8 cellular contexts compared by ENCODE assay signal in genomic region chr17:49851387-49852291, GRCh38. TPM values are rescaled to one million over a fixed set of nuclear protein-coding genes. Genes with fewer than 3 reads are reported as not detected.
DNase-seq lines count a peak whose midpoint lies in the region; ATAC-seq, FAIRE-seq and TF ChIP-seq lines count a peak whose summit lies in the region.

No MANE protein-coding gene starts in this region.

- TF ChIP-seq EP300 in HepG2 (IDR thresholded peaks at IDR 0.05; ENCODE audit: low read depth in 2 of 2, low read length in 2 of 2) (no peak), HepG2 (CRISPR knock-in tag; IDR thresholded peaks at IDR 0.05; ENCODE audit: borderline replicate concordance) (0 out of 2 replicates have a peak, but pooled peaks have one; percentile 19)

- TF ChIP-seq POLR2A in HepG2 (IDR thresholded peaks at IDR 0.05; ENCODE audit: insufficient read depth in 1 of 2, low read depth in 2 of 2, low read length in 2 of 2), result no peak

- FAIRE-seq in HepG2 (lab: Jason Lieb, UNC), result peak; percentile 4

- TF ChIP-seq CTCF in colonic mucosa (IDR thresholded peaks at IDR 0.05), result peak; percentile 42
- TF ChIP-seq CTCF in HepG2 (CRISPR knock-in tag; IDR thresholded peaks at IDR 0.05), result peak; percentile 96

- H3K27me3 ChIP-seq in colonic mucosa (no peaks in the 10 kb centered on the region), HepG2 (ENCODE audit: control insufficient read depth in 1 of 2, insufficient read depth in 2 of 2, low read length in 2 of 2) (peaks cover 4 to 35% of the 10 kb centered on the region in 2 experiments; a peak in 4 of 5 replicates)

- H3K4me2 ChIP-seq in HepG2 (ENCODE audit: low read depth, low read length), result peak overlapping the region; percentile 97

- H3K4me1 ChIP-seq in colonic mucosa, result no peaks in the 10 kb centered on the region
- H3K4me1 ChIP-seq in HepG2 (ENCODE audit: insufficient read depth, low read length), result peaks cover 24% of the 10 kb centered on the region

- in situ Hi-C loops in HepG2 (cut with HindIII; ENCODE audit: extremely low pct_ligation_motif_present, low pct_unique_long_range_greater_than_20kb), result no loop called here

- H3K4me3 ChIP-seq in colonic mucosa (peak overlapping the region; percentile 40), HepG2 (replicated peaks in 1 of 3; ENCODE audit: insufficient read depth in 1 of 3, low read depth in 2 of 3, low read length in 3 of 3) (peak overlapping the region; percentile 56 to 85 (median 69))

- H3K9ac ChIP-seq in colonic mucosa (ENCODE audit: low read depth in 2 of 2, low read length in 2 of 2), result peak overlapping the region; percentile 19 to 72
- peak overlapping the region; percentile 51 for H3K9ac ChIP-seq in HepG2 (ENCODE audit: insufficient read depth, low read depth, low read length)

- H3K36me3 ChIP-seq in colonic mucosa (no peaks in the 10 kb centered on the region), HepG2 (replicated peaks in 1 of 2; ENCODE audit: control insufficient read depth in 1 of 2, insufficient read depth in 2 of 2, low read length in 2 of 2) (no peaks in the 10 kb centered on the region)

- H2AFZ ChIP-seq in HepG2 (ENCODE audit: low read length), result peak overlapping the region; percentile 15

- peak; percentile 32 for DNase-seq in GM04504 (ENCODE audit: low read depth)
- peak; percentile 42 for DNase-seq in NAMALWA (ENCODE audit: low spot score)
- DNase-seq in activated CD4-positive, alpha-beta T cell treated with anti-CD3 and anti-CD28 coated beads for 24 hours (ENCODE audit: low read depth in 2 of 2), result peak; percentile 51 to 62
- DNase-seq in colonic mucosa, result peak; percentile 73
- peak; percentile 56 for DNase-seq in HepG2 (ENCODE audit: low spot score)
- peak; percentile 51 for DNase-seq in stimulated activated CD4-positive, alpha-beta T cell treated with anti-CD3 and anti-CD28 coated beads, Interleukin-2, amount 100 ng/mL, for 4 hours (ENCODE audit: low read depth)

- no TSS peak for BruUV-seq in HepG2 (replicated peaks; lab: Mats Ljungman, UMichigan)

- POLR2A ChIA-PET in HepG2 (lab: Yijun Ruan, JAX), result no interaction called here

- WGBS in HepG2 (ENCODE audit: low lambda C conversion rate), result 2% methylated on average over 54 of the region's 55 CpGs

- TF ChIP-seq RAD21 in HepG2 (CRISPR knock-in tag; IDR thresholded peaks at IDR 0.05), result peak; percentile 65

- H3K79me2 ChIP-seq in HepG2 (ENCODE audit: insufficient read depth, low read length), result no peaks in the 10 kb centered on the region

- intact Hi-C loops in colonic mucosa (cut with DNase I), result loop anchor here (5.0 to 10.0 kb wide), 2 partner anchors 157 to 279 kb away; no protein-coding TSS in a partner anchor
- intact Hi-C loops in HepG2 (cut with micrococcal nuclease; ENCODE audit: unreplicated experiment), result loop anchor here (2.0 to 10.0 kb wide), 2 partner anchors 145 to 287 kb away; partner anchors contain the start of gene SLC35B1

- ATAC-seq in HepG2 (peak; percentile 76), GM21447 (IDR thresholded peaks at IDR 0.05; ENCODE audit: unreplicated experiment) (no peak), GM18873 (IDR thresholded peaks at IDR 0.05; ENCODE audit: low FRiP score, unreplicated experiment) (no peak)

- H4K20me1 ChIP-seq in HepG2 (ENCODE audit: insufficient read depth, low read length), result peaks cover 3% of the 10 kb centered on the region; the same call in 1 of the 2 replicates

- CTCF ChIA-PET in HepG2 (lab: Yijun Ruan, JAX; ENCODE audit: low intra/inter-chr PET ratio, low total read pairs), result interaction anchor here (0.7 to 1.4 kb wide), 4 partner anchors 10 to 294 kb away, joined by 3 to 5 read pairs (median 4); no protein-coding TSS in a partner anchor

- no peak overlapping the region for H3K27ac ChIP-seq in colonic mucosa
- H3K27ac ChIP-seq in HepG2 (ENCODE audit: extremely low read length, insufficient read depth, low read length), result no peak overlapping the region

- H3K9me3 ChIP-seq in colonic mucosa (no peaks in the 10 kb centered on the region), HepG2 (ENCODE audit: low read length) (no peaks in the 10 kb centered on the region)

TF ChIP-seq in HepG2, 621 proteins besides CTCF, POLR2A, EP300 and RAD21 (continues in another document):
- TF ChIP-seq MAZ (IDR thresholded peaks at IDR 0.05; ENCODE audit: borderline replicate concordance, low read depth, low read length) (no peak), MAZ (CRISPR knock-in tag; IDR thresholded peaks at IDR 0.05; ENCODE audit: low read depth) (0 out of 2 replicates have a peak, but pooled peaks have one; percentile 10), ZNF235 (CRISPR knock-in tag; IDR thresholded peaks at IDR 0.05; ENCODE audit: borderline replicate concordance) (0 out of 2 replicates have a peak, but pooled peaks have one; percentile 35), ZNF30 (CRISPR knock-in tag; IDR thresholded peaks at IDR 0.05) (0 out of 2 replicates have a peak, but pooled peaks have one; percentile 51), BHLHE40 (IDR thresholded peaks at IDR 0.05; ENCODE audit: low read length) (0 out of 2 replicates have a peak, but pooled peaks have one; percentile 4), ZMYM4 (CRISPR knock-in tag; IDR thresholded peaks at IDR 0.05) (peak; percentile 31; the same call in 1 of the 2 replicates), NONO (IDR thresholded peaks at IDR 0.05) (no peak), NONO (CRISPR knock-in tag; conservative IDR thresholded peaks at IDR 0.05) (no peak; the same call in 1 of the 2 replicates), NFKB2 (CRISPR knock-in tag; IDR thresholded peaks at IDR 0.05; ENCODE audit: borderline replicate concordance) (peak; percentile 45; the same call in 1 of the 2 replicates), TFDP1 (CRISPR knock-in tag; IDR thresholded peaks at IDR 0.05; ENCODE audit: borderline replicate concordance) (peak; percentile 64; the same call in 1 of the 2 replicates), ZSCAN12 (CRISPR knock-in tag; IDR thresholded peaks at IDR 0.05) (no peak), ZNF264 (CRISPR knock-in tag; IDR thresholded peaks at IDR 0.05) (0 out of 2 replicates have a peak, but pooled peaks have one; percentile 20), ZGPAT (CRISPR knock-in tag; IDR thresholded peaks at IDR 0.05) (peak; percentile 71), ZNF3 (CRISPR knock-in tag; IDR thresholded peaks at IDR 0.05) (no peak), SAFB2 (CRISPR knock-in tag; IDR thresholded peaks at IDR 0.05; ENCODE audit: borderline replicate concordance, low read depth) (no peak), ZNF567 (CRISPR knock-in tag; IDR thresholded peaks at IDR 0.05; ENCODE audit: borderline replicate concordance) (peak; percentile 28; the same call in 1 of the 2 replicates), IRF1 (CRISPR knock-in tag; IDR thresholded peaks at IDR 0.05; ENCODE audit: low read depth) (no peak)

RNA-seq across cellular contexts. Expression of gene TAC4, which starts 3.8 kb away (rescaled TPM):
- total RNA-seq in colonic mucosa (not detected), HepG2 (2016; rRNA removed; fragmentation: Illumina TruSeq; extraction: Trizol) (not detected in 2 replicates)
- not detected in 2 replicates for total RNA-seq in HepG2 (2016; cell fraction: cytosol; rRNA removed; fragmentation: Illumina TruSeq; extraction: Trizol; ENCODE audit: low read depth)
- not detected in 2 replicates for total RNA-seq in HepG2 (2016; cell fraction: insoluble cytoplasmic fraction; rRNA removed; fragmentation: Illumina TruSeq; extraction: Trizol)
- total RNA-seq in HepG2 (2016; cell fraction: membrane; rRNA removed; fragmentation: Illumina TruSeq; extraction: Trizol), result not detected in 2 replicates
- not detected in 2 replicates for total RNA-seq in HepG2 (2016; cell fraction: nucleus; rRNA removed; fragmentation: Illumina TruSeq; extraction: Trizol)
- polyA plus RNA-seq in HepG2 (2011; rRNA removed), result not detected in 2 replicates
- not detected in 2 replicates for polyA plus RNA-seq in HepG2 (2011; cell fraction: cytosol; rRNA removed)
- not detected in 2 replicates for polyA plus RNA-seq in HepG2 (2011; cell fraction: nucleus; rRNA removed)
- not detected in 2 replicates for polyA plus RNA-seq in HepG2 (2012)
- polyA plus RNA-seq in HepG2 (2016; cell fraction: cytosol; fragmentation: Illumina TruSeq; extraction: Trizol; ENCODE audit: low read depth), result not detected in 2 replicates
- polyA plus RNA-seq in HepG2 (2016; cell fraction: insoluble cytoplasmic fraction; fragmentation: Illumina TruSeq; extraction: Trizol; ENCODE audit: low read depth), result not detected in 2 replicates
- polyA plus RNA-seq in HepG2 (2016; cell fraction: membrane; fragmentation: Illumina TruSeq; extraction: Trizol; ENCODE audit: low read depth), result not detected in 2 replicates
- polyA plus RNA-seq in HepG2 (2016; cell fraction: nucleus; fragmentation: Illumina TruSeq; extraction: Trizol; ENCODE audit: insufficient read depth, low read depth), result not detected in 2 replicates
- not detected in 2 replicates for polyA minus RNA-seq in HepG2 (2011; rRNA and poly(A)+ RNA removed; ENCODE audit: low replicate concordance)
- polyA minus RNA-seq in HepG2 (2011; cell fraction: cytosol; rRNA and poly(A)+ RNA removed), result not detected in 2 replicates
- not detected in 2 replicates for polyA minus RNA-seq in HepG2 (2011; cell fraction: nucleus; rRNA and poly(A)+ RNA removed)
